In the genomic region with DNA sequence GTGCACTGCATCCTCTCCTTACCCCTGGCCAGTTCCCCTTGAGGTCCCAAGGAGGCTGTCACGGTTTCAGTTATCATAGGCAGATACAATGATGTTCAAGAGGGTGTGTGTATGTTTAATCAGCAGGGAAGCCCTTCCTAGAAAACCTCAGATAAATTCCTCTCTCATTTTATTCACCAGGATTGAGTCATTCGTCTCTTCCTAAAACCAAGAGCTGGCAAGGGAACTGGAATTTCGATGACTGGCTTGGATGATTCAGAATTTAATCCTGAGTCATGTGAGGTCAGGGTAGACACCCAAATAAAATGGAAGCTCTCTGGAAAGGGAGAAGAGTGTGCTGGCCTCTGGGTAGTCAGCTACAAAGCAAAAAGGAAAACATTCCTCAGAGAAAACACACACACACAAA, we compare ENCODE assay signal across 10 cellular contexts.
DNase-seq lines count a peak whose midpoint lies in the region; ATAC-seq, FAIRE-seq and TF ChIP-seq lines count a peak whose summit lies in the region.
"Had no signal": no experiment of that assay in that cellular context is flagged by ENCODE, and none has a peak within 500 bp of the region (broad histone marks: within the 10 kb centered on the region; RNA-seq: fewer than 3 reads in every experiment).

No MANE protein-coding gene starts in this region.

- H3K4ac ChIP-seq in H9 (ENCODE audit: low read depth, low read length) = no peak overlapping the region

- H2BK20ac ChIP-seq in H9 (ENCODE audit: low read depth, low read length, poor library complexity, severe bottlenecking) = no peak overlapping the region

- no peaks in the 10 kb centered on the region for H3K27me3 ChIP-seq in PC-3 (ENCODE audit: low read length)
- H3K27me3 ChIP-seq in fibroblast of lung (ENCODE audit: control insufficient read depth, insufficient read depth, low read length) = no peaks in the 10 kb centered on the region
- no peaks in the 10 kb centered on the region for H3K27me3 ChIP-seq in H9 (ENCODE audit: insufficient read depth, low read length)
- H3K27me3 ChIP-seq: neutrophil, thyroid gland had no signal

- WGBS in H9 (ENCODE audit: extremely low coverage, insufficient read length, low lambda C conversion rate) = no CpG with 5 or more reads among the region's 3 CpGs

- CTCF ChIA-PET in PC-3 (lab: Charles Lee) = interaction anchor here (1.0 kb wide), 1 partner anchor 10 kb away, joined by 4 read pairs; no protein-coding TSS in a partner anchor
- CTCF ChIA-PET in Calu3 (lab: Charles Lee) = interaction anchor here (0.7 kb wide), 2 partner anchors 9 to 21 kb away, joined by 3 read pairs; no protein-coding TSS in a partner anchor

- H3K4me1 ChIP-seq in PC-3 (ENCODE audit: insufficient read depth, low read length) = peaks cover 33% of the 10 kb centered on the region
- H3K4me1 ChIP-seq in fibroblast of lung (ENCODE audit: control insufficient read depth, extremely low read depth, insufficient read depth, low read length) = peaks cover 3% of the 10 kb centered on the region
- no peaks in the 10 kb centered on the region for H3K4me1 ChIP-seq in H9 (ENCODE audit: insufficient read depth, low read length)
- H3K4me1 ChIP-seq: thyroid gland had no signal

- no peak for TF ChIP-seq POLR2A in H54 (IDR thresholded peaks at IDR 0.05; ENCODE audit: low read depth, low read length)

- H3K27ac ChIP-seq in PC-3 (ENCODE audit: low read length) = peak overlapping the region; percentile 78
- H3K27ac ChIP-seq in fibroblast of lung (ENCODE audit: insufficient read depth, low read length) = no peak overlapping the region
- H3K27ac ChIP-seq in H9 (ENCODE audit: insufficient read length, low read depth, low read length) = no peak overlapping the region
- H3K27ac ChIP-seq: neutrophil, thyroid gland had no signal

- H3K4me2 ChIP-seq in PC-3 (ENCODE audit: low read length) (peak overlapping the region; percentile 35), fibroblast of lung (ENCODE audit: extremely low read depth, insufficient read depth, low read length) (no peak overlapping the region), H9 (ENCODE audit: insufficient read depth, insufficient read length, low read length) (no peak overlapping the region)

- FAIRE-seq in H54 (lab: Jason Lieb, UNC) = peak; percentile 98

- H3F3A ChIP-seq in PC-3 (ENCODE audit: low read length, unreplicated experiment) = no peaks in the 10 kb centered on the region

- H3K23ac ChIP-seq in H9 (ENCODE audit: insufficient read length, low read depth, low read length) = no peak overlapping the region

- H2BK12ac ChIP-seq in H9 (ENCODE audit: insufficient read length, low read depth, low read length) = no peak overlapping the region

- H3K79me1 ChIP-seq in H9 (ENCODE audit: insufficient read depth, low read depth, low read length, poor library complexity, severe bottlenecking) = no peaks in the 10 kb centered on the region

- TF ChIP-seq CTCF in PC-3 (conservative IDR thresholded peaks at IDR 0.05; ENCODE audit: low read depth, low read length) (no peak), fibroblast of lung (conservative IDR thresholded peaks at IDR 0.05 in 1 of 2, IDR thresholded peaks at IDR 0.05 in 1 of 2; ENCODE audit: low read depth in 1 of 2, low read length in 2 of 2) (no peak), retinal pigment epithelial cell (conservative IDR thresholded peaks at IDR 0.05; ENCODE audit: low read depth, low read length) (no peak), Calu3 (IDR thresholded peaks at IDR 0.05; ENCODE audit: unreplicated experiment) (no peak), H9 (conservative IDR thresholded peaks at IDR 0.05) (no peak)

- H3K9ac ChIP-seq in PC-3 (ENCODE audit: low read length) (no peak overlapping the region), fibroblast of lung (ENCODE audit: insufficient read depth, low read length) (no peak overlapping the region), H9 (ENCODE audit: extremely low read depth, insufficient read length, low read length) (no peak overlapping the region)

- DNase-seq in H54 (ENCODE audit: insufficient read length, low spot score) = peak; percentile 32
- peak; percentile 97 for DNase-seq in PC-3
- DNase-seq in fibroblast of lung (ENCODE audit: low read depth in 2 of 2) = peak; percentile 95 to 98
- DNase-seq in retinal pigment epithelial cell (ENCODE audit: low read depth) = peak; percentile 91
- no peak for DNase-seq in Calu3
- no peak for DNase-seq in effector memory CD8-positive, alpha-beta T cell
- DNase-seq in H9 = no peak
- DNase-seq: thyroid gland had no signal

- H3K56ac ChIP-seq in H9 (ENCODE audit: insufficient read length, low read depth, low read length) = no peak overlapping the region

- H3K9me3 Mint-ChIP-seq in Calu3 (ENCODE audit: low read depth, unreplicated experiment) = no peaks in the 10 kb centered on the region
- no peaks in the 10 kb centered on the region for H3K9me3 Mint-ChIP-seq in effector memory CD8-positive, alpha-beta T cell
- no peaks in the 10 kb centered on the region for H3K9me3 Mint-ChIP-seq in H9

- H2BK120ac ChIP-seq in H9 (ENCODE audit: low read depth, low read length, poor library complexity, severe bottlenecking) = no peak overlapping the region

- H4K5ac ChIP-seq in H9 (ENCODE audit: insufficient read length, low read depth, low read length) = no peak overlapping the region

- no peaks in the 10 kb centered on the region for H3K36me3 ChIP-seq in PC-3 (ENCODE audit: low read depth, low read length)
- no peaks in the 10 kb centered on the region for H3K36me3 ChIP-seq in fibroblast of lung (ENCODE audit: control insufficient read depth, insufficient read depth, low read length)
- H3K36me3 ChIP-seq: neutrophil, thyroid gland had no signal

- H2AFZ ChIP-seq in PC-3 (ENCODE audit: low read length) (no peak overlapping the region), fibroblast of lung (ENCODE audit: low read length) (no peak overlapping the region), H9 (ENCODE audit: low read length) (no peak overlapping the region)

- no peak overlapping the region for H4K91ac ChIP-seq in H9 (ENCODE audit: insufficient read length, low read depth, low read length)

- H4K20me1 ChIP-seq in PC-3 (ENCODE audit: low read length) (no peaks in the 10 kb centered on the region), fibroblast of lung (ENCODE audit: control insufficient read depth, extremely low read depth, insufficient read depth, low read length) (no peaks in the 10 kb centered on the region), H9 (ENCODE audit: control insufficient read depth, insufficient read depth, insufficient read length) (no peaks in the 10 kb centered on the region)

- no peak overlapping the region for H3K18ac ChIP-seq in H9 (ENCODE audit: insufficient read length, low read depth, low read length)

- H3K4me3 Mint-ChIP-seq in Calu3 (ENCODE audit: low read depth, unreplicated experiment) (no peak overlapping the region), H9 (no peak overlapping the region)
- no peak overlapping the region for H3K4me3 Mint-ChIP-seq in effector memory CD8-positive, alpha-beta T cell

- H2BK5ac ChIP-seq in H9 (ENCODE audit: insufficient read length, low read length) = no peak overlapping the region

- no peak overlapping the region for H3K14ac ChIP-seq in H9 (ENCODE audit: insufficient read depth, low read length)

- H3K36me3 Mint-ChIP-seq in Calu3 (ENCODE audit: insufficient read depth, unreplicated experiment) (no peaks in the 10 kb centered on the region), H9 (ENCODE audit: insufficient read depth in 1 of 3, low read depth in 3 of 3) (no peaks in the 10 kb centered on the region)
- no peaks in the 10 kb centered on the region for H3K36me3 Mint-ChIP-seq in effector memory CD8-positive, alpha-beta T cell (ENCODE audit: insufficient read depth)

- H2BK15ac ChIP-seq in H9 (ENCODE audit: low read depth, low read length) = no peak overlapping the region

- H3T11ph ChIP-seq in H9 (ENCODE audit: low read length) = no peak overlapping the region

- no peaks in the 10 kb centered on the region for H3K79me2 ChIP-seq in PC-3 (ENCODE audit: low read length)
- no peaks in the 10 kb centered on the region for H3K79me2 ChIP-seq in fibroblast of lung (ENCODE audit: control insufficient read depth, insufficient read depth, low read length)
- H3K79me2 ChIP-seq in H9 (ENCODE audit: insufficient read depth, low read length) = no peaks in the 10 kb centered on the region

- H3K4me1 Mint-ChIP-seq in Calu3 (ENCODE audit: low read depth, unreplicated experiment) = no peaks in the 10 kb centered on the region
- no peaks in the 10 kb centered on the region for H3K4me1 Mint-ChIP-seq in effector memory CD8-positive, alpha-beta T cell (ENCODE audit: low read depth in 2 of 2)
- no peaks in the 10 kb centered on the region for H3K4me1 Mint-ChIP-seq in H9

- H3K27me3 Mint-ChIP-seq in Calu3 (ENCODE audit: unreplicated experiment) (no peaks in the 10 kb centered on the region), H9 (ENCODE audit: low read depth) (no peaks in the 10 kb centered on the region)
- H3K27me3 Mint-ChIP-seq in effector memory CD8-positive, alpha-beta T cell = no peaks in the 10 kb centered on the region

- ATAC-seq in PC-3 = peak; percentile 90
- no peak for ATAC-seq in effector memory CD8-positive, alpha-beta T cell (replicated peaks)
- no peak for ATAC-seq in GM18498 (IDR thresholded peaks at IDR 0.05; ENCODE audit: unreplicated experiment)

- H4K8ac ChIP-seq in H9 (replicated peaks; ENCODE audit: insufficient read length, low read depth, low read length) = no peak overlapping the region

- no peaks in the 10 kb centered on the region for H3K9me2 ChIP-seq in PC-3 (replicated peaks; ENCODE audit: low read length)

- POLR2A ChIA-PET in PC-3 (lab: Charles Lee; ENCODE audit: unreplicated experiment) = interaction anchor here (0.7 to 0.8 kb wide), 2 partner anchors 14 to 51 kb away, joined by 7 to 10 read pairs; no protein-coding TSS in a partner anchor

- H2AK5ac ChIP-seq in H9 (ENCODE audit: insufficient read length, low read length) = no peak overlapping the region

- H3K23me2 ChIP-seq in H9 (ENCODE audit: insufficient read length, low read depth, low read length, poor library complexity, severe bottlenecking) = no peaks in the 10 kb centered on the region

- H3K4me3 ChIP-seq in PC-3 (ENCODE audit: low read length) = no peak overlapping the region
- H3K4me3 ChIP-seq in fibroblast of lung (replicated peaks in 1 of 4; ENCODE audit: control extremely low read depth in 1 of 4, insufficient read depth in 1 of 4, low read depth in 3 of 4, low read length in 4 of 4) = no peak overlapping the region
- H3K4me3 ChIP-seq in retinal pigment epithelial cell (ENCODE audit: low read length) = no peak overlapping the region
- H3K4me3 ChIP-seq: thyroid gland had no signal

- no peak overlapping the region for H3K27ac Mint-ChIP-seq in Calu3 (ENCODE audit: unreplicated experiment)
- H3K27ac Mint-ChIP-seq in effector memory CD8-positive, alpha-beta T cell = no peak overlapping the region
- H3K27ac Mint-ChIP-seq in H9 = 0 out of 7 replicates have a peak overlapping the region, but pooled peaks of 1 of the 3 experiments have one; percentile 60

- H3K9me3 ChIP-seq in PC-3 (ENCODE audit: low read length) = no peaks in the 10 kb centered on the region
- no peaks in the 10 kb centered on the region for H3K9me3 ChIP-seq in fibroblast of lung (ENCODE audit: control insufficient read depth, insufficient read depth, low read depth, low read length)
- no peaks in the 10 kb centered on the region for H3K9me3 ChIP-seq in H9 (ENCODE audit: control insufficient read depth, low read depth, low read length)
- H3K9me3 ChIP-seq: neutrophil, thyroid gland had no signal

- intact Hi-C loops in PC-3 (cut with micrococcal nuclease) (loop anchor here (2.0 to 5.0 kb wide), 3 partner anchors 81 to 178 kb away; no protein-coding TSS in a partner anchor), Calu3 (cut with micrococcal nuclease; ENCODE audit: unreplicated experiment) (no loop called here)

- BruUV-seq in PC-3 (replicated peaks; lab: Mats Ljungman, UMichigan) (no TSS peak), Calu3 (replicated peaks; lab: Mats Ljungman, UMichigan) (no TSS peak)

Comparison
In these comparisons a context has a peak if more than half of its experiments do, and no peak if none do; other contexts are left out.
1. DNase-seq: peak in H54 (single experiment), PC-3 (single experiment), fibroblast of lung (2 of 2) and retinal pigment epithelial cell (single experiment); none in Calu3 (single experiment), effector memory CD8-positive, alpha-beta T cell (0 of 3) and H9 (single experiment).